Comparison of ENCODE assay signal across 1 cellular context in the genomic region with DNA sequence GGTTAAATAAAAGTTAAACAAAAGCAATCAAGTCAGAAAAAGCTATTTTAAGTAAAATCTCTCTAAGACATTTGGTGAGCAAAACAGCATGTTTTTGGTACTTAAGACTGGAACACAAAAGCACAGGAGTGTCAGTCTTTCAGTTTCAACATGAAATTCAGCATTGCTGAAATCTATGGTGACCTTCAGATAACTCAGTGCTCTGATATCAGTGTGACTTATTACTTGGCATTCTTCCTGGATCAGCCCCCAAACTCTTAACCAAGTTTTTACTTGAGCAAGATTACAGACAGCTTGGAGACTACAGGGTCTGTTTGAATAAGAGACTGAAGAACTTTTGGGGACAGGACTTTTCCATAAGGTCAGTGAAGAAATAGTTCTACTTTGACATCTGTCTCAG.
TF ChIP-seq lines count a peak whose summit lies in the region.

No MANE protein-coding gene starts in this region.

TF ChIP-seq in GM23338, 12 proteins besides CTCF, POLR2A, EP300 and RAD21 (continued from another document):
- TF ChIP-seq, protein P1, sequence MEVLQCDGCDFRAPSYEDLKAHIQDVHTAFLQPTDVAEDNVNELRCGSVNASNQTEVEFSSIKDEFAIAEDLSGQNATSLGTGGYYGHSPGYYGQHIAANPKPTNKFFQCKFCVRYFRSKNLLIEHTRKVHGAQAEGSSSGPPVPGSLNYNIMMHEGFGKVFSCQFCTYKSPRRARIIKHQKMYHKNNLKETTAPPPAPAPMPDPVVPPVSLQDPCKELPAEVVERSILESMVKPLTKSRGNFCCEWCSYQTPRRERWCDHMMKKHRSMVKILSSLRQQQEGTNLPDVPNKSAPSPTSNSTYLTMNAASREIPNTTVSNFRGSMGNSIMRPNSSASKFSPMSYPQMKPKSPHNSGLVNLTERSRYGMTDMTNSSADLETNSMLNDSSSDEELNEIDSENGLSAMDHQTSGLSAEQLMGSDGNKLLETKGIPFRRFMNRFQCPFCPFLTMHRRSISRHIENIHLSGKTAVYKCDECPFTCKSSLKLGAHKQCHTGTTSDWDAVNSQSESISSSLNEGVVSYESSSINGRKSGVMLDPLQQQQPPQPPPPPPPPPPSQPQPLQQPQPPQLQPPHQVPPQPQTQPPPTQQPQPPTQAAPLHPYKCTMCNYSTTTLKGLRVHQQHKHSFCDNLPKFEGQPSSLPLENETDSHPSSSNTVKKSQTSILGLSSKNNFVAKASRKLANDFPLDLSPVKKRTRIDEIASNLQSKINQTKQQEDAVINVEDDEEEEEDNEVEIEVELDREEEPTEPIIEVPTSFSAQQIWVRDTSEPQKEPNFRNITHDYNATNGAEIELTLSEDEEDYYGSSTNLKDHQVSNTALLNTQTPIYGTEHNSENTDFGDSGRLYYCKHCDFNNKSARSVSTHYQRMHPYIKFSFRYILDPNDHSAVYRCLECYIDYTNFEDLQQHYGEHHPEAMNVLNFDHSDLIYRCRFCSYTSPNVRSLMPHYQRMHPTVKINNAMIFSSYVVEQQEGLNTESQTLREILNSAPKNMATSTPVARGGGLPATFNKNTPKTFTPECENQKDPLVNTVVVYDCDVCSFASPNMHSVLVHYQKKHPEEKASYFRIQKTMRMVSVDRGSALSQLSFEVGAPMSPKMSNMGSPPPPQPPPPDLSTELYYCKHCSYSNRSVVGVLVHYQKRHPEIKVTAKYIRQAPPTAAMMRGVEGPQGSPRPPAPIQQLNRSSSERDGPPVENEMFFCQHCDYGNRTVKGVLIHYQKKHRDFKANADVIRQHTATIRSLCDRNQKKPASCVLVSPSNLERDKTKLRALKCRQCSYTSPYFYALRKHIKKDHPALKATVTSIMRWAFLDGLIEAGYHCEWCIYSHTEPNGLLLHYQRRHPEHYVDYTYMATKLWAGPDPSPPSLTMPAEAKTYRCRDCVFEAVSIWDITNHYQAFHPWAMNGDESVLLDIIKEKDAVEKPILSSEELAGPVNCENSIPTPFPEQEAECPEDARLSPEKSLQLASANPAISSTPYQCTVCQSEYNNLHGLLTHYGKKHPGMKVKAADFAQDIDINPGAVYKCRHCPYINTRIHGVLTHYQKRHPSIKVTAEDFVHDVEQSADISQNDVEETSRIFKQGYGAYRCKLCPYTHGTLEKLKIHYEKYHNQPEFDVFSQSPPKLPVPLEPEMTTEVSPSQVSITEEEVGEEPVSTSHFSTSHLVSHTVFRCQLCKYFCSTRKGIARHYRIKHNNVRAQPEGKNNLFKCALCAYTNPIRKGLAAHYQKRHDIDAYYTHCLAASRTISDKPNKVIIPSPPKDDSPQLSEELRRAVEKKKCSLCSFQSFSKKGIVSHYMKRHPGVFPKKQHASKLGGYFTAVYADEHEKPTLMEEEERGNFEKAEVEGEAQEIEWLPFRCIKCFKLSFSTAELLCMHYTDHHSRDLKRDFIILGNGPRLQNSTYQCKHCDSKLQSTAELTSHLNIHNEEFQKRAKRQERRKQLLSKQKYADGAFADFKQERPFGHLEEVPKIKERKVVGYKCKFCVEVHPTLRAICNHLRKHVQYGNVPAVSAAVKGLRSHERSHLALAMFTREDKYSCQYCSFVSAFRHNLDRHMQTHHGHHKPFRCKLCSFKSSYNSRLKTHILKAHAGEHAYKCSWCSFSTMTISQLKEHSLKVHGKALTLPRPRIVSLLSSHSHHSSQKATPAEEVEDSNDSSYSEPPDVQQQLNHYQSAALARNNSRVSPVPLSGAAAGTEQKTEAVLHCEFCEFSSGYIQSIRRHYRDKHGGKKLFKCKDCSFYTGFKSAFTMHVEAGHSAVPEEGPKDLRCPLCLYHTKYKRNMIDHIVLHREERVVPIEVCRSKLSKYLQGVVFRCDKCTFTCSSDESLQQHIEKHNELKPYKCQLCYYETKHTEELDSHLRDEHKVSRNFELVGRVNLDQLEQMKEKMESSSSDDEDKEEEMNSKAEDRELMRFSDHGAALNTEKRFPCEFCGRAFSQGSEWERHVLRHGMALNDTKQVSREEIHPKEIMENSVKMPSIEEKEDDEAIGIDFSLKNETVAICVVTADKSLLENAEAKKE (CRISPR knock-in tag; IDR thresholded peaks at IDR 0.05): no peak
- no peak for TF ChIP-seq ZNF331 (CRISPR knock-in tag; IDR thresholded peaks at IDR 0.05; ENCODE audit: low read depth)
- TF ChIP-seq, protein P2, sequence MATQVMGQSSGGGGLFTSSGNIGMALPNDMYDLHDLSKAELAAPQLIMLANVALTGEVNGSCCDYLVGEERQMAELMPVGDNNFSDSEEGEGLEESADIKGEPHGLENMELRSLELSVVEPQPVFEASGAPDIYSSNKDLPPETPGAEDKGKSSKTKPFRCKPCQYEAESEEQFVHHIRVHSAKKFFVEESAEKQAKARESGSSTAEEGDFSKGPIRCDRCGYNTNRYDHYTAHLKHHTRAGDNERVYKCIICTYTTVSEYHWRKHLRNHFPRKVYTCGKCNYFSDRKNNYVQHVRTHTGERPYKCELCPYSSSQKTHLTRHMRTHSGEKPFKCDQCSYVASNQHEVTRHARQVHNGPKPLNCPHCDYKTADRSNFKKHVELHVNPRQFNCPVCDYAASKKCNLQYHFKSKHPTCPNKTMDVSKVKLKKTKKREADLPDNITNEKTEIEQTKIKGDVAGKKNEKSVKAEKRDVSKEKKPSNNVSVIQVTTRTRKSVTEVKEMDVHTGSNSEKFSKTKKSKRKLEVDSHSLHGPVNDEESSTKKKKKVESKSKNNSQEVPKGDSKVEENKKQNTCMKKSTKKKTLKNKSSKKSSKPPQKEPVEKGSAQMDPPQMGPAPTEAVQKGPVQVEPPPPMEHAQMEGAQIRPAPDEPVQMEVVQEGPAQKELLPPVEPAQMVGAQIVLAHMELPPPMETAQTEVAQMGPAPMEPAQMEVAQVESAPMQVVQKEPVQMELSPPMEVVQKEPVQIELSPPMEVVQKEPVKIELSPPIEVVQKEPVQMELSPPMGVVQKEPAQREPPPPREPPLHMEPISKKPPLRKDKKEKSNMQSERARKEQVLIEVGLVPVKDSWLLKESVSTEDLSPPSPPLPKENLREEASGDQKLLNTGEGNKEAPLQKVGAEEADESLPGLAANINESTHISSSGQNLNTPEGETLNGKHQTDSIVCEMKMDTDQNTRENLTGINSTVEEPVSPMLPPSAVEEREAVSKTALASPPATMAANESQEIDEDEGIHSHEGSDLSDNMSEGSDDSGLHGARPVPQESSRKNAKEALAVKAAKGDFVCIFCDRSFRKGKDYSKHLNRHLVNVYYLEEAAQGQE (IDR thresholded peaks at IDR 0.05; ENCODE audit: unreplicated experiment): no peak
- TF ChIP-seq POLR2AphosphoS5 (IDR thresholded peaks at IDR 0.05; ENCODE audit: low read depth): no peak
- TF ChIP-seq STAT1 (IDR thresholded peaks at IDR 0.05; ENCODE audit: unreplicated experiment): no peak
- TF ChIP-seq EZH2 (IDR thresholded peaks at IDR 0.05; ENCODE audit: low read depth, unreplicated experiment): no peak
- no peak for TF ChIP-seq NANOG (IDR thresholded peaks at IDR 0.05; ENCODE audit: borderline replicate concordance)
- no peak for TF ChIP-seq EZH2phosphoT487 (IDR thresholded peaks at IDR 0.05; ENCODE audit: unreplicated experiment)
